Comparison of ENCODE assay signal across 1 cellular context in the genomic region with DNA sequence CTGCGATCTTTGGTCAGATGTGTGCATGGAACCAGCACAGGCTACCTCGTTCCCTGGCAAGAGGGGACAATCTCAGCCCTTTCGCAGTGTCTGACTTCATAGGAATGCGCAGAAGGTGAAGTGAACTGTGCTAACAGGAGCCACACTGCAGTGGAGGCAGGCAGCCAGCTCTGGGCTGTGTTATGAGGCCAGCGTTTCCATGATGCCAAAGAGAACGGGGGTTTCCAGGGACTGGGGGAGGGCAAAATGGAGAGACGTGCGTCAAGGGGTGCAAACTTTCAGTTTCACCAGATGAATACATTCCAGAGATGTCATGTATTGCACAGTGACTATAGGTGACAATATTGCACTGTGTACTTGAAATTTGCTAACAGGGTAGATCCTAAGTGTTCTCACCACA.
TF ChIP-seq lines count a peak whose summit lies in the region.

No MANE protein-coding gene starts in this region.

TF ChIP-seq in GM23338, 12 proteins besides CTCF, POLR2A, EP300 and RAD21:
- TF ChIP-seq, protein P1, sequence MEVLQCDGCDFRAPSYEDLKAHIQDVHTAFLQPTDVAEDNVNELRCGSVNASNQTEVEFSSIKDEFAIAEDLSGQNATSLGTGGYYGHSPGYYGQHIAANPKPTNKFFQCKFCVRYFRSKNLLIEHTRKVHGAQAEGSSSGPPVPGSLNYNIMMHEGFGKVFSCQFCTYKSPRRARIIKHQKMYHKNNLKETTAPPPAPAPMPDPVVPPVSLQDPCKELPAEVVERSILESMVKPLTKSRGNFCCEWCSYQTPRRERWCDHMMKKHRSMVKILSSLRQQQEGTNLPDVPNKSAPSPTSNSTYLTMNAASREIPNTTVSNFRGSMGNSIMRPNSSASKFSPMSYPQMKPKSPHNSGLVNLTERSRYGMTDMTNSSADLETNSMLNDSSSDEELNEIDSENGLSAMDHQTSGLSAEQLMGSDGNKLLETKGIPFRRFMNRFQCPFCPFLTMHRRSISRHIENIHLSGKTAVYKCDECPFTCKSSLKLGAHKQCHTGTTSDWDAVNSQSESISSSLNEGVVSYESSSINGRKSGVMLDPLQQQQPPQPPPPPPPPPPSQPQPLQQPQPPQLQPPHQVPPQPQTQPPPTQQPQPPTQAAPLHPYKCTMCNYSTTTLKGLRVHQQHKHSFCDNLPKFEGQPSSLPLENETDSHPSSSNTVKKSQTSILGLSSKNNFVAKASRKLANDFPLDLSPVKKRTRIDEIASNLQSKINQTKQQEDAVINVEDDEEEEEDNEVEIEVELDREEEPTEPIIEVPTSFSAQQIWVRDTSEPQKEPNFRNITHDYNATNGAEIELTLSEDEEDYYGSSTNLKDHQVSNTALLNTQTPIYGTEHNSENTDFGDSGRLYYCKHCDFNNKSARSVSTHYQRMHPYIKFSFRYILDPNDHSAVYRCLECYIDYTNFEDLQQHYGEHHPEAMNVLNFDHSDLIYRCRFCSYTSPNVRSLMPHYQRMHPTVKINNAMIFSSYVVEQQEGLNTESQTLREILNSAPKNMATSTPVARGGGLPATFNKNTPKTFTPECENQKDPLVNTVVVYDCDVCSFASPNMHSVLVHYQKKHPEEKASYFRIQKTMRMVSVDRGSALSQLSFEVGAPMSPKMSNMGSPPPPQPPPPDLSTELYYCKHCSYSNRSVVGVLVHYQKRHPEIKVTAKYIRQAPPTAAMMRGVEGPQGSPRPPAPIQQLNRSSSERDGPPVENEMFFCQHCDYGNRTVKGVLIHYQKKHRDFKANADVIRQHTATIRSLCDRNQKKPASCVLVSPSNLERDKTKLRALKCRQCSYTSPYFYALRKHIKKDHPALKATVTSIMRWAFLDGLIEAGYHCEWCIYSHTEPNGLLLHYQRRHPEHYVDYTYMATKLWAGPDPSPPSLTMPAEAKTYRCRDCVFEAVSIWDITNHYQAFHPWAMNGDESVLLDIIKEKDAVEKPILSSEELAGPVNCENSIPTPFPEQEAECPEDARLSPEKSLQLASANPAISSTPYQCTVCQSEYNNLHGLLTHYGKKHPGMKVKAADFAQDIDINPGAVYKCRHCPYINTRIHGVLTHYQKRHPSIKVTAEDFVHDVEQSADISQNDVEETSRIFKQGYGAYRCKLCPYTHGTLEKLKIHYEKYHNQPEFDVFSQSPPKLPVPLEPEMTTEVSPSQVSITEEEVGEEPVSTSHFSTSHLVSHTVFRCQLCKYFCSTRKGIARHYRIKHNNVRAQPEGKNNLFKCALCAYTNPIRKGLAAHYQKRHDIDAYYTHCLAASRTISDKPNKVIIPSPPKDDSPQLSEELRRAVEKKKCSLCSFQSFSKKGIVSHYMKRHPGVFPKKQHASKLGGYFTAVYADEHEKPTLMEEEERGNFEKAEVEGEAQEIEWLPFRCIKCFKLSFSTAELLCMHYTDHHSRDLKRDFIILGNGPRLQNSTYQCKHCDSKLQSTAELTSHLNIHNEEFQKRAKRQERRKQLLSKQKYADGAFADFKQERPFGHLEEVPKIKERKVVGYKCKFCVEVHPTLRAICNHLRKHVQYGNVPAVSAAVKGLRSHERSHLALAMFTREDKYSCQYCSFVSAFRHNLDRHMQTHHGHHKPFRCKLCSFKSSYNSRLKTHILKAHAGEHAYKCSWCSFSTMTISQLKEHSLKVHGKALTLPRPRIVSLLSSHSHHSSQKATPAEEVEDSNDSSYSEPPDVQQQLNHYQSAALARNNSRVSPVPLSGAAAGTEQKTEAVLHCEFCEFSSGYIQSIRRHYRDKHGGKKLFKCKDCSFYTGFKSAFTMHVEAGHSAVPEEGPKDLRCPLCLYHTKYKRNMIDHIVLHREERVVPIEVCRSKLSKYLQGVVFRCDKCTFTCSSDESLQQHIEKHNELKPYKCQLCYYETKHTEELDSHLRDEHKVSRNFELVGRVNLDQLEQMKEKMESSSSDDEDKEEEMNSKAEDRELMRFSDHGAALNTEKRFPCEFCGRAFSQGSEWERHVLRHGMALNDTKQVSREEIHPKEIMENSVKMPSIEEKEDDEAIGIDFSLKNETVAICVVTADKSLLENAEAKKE (CRISPR knock-in tag; IDR thresholded peaks at IDR 0.05), result no peak
- TF ChIP-seq ZNF331 (CRISPR knock-in tag; IDR thresholded peaks at IDR 0.05; ENCODE audit: low read depth), result no peak
- no peak for TF ChIP-seq STAT1 (IDR thresholded peaks at IDR 0.05; ENCODE audit: unreplicated experiment)
- TF ChIP-seq, protein P2, sequence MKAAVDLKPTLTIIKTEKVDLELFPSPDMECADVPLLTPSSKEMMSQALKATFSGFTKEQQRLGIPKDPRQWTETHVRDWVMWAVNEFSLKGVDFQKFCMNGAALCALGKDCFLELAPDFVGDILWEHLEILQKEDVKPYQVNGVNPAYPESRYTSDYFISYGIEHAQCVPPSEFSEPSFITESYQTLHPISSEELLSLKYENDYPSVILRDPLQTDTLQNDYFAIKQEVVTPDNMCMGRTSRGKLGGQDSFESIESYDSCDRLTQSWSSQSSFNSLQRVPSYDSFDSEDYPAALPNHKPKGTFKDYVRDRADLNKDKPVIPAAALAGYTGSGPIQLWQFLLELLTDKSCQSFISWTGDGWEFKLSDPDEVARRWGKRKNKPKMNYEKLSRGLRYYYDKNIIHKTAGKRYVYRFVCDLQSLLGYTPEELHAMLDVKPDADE (IDR thresholded peaks at IDR 0.05), result no peak
- no peak for TF ChIP-seq CREB1 (CRISPR knock-in tag; IDR thresholded peaks at IDR 0.05; ENCODE audit: low read depth)
- TF ChIP-seq ZNF114 (CRISPR knock-in tag; IDR thresholded peaks at IDR 0.05), result no peak
- TF ChIP-seq EZH2phosphoT487 (IDR thresholded peaks at IDR 0.05; ENCODE audit: unreplicated experiment), result no peak
- no peak for TF ChIP-seq JUNB (IDR thresholded peaks at IDR 0.05; ENCODE audit: unreplicated experiment)
TF ChIP-seq in GM23338: peak in this region for 0.
